In the genomic region with DNA sequence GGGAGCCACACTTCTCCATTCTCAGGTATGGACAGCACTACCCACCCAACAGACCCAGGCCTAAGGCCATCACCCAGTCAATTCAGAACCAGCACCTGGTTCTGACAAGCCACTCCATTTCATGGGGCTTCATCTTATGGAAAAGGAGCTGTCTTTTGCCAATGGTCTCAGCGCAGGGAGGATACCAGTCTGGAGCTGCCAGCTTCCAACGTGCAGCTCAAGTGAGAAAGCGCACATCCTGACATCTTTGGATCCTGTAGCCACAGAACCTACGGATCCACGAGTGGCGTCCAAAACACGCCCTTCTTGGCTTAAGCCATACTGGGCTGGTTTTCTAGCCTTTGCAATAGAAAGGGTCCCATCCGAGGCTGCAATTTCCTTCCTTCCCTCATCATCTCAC, we compare ENCODE assay signal across 21 cellular contexts.
DNase-seq lines count a peak whose midpoint lies in the region; ATAC-seq, FAIRE-seq and TF ChIP-seq lines count a peak whose summit lies in the region.
"Had no signal": no experiment of that assay in that cellular context is flagged by ENCODE, and none has a peak within 500 bp of the region (broad histone marks: within the 10 kb centered on the region; RNA-seq: fewer than 3 reads in every experiment).

No MANE protein-coding gene starts in this region.

- no peaks in the 10 kb centered on the region for H3K27me3 Mint-ChIP-seq in GM23338 (ENCODE audit: insufficient read depth, low read depth, poor library complexity)
- H3K27me3 Mint-ChIP-seq in natural killer cell treated with Interleukin-12 subunit alpha and Interleukin-12 subunit beta and Interleukin-15 and Interleukin-18, amount 100 ng/mL, for 72 hours, result no peaks in the 10 kb centered on the region

- H4K20me1 ChIP-seq in GM23338 (replicated peaks; ENCODE audit: insufficient read depth) (no peaks in the 10 kb centered on the region), H1 (replicated peaks in 1 of 2; ENCODE audit: control insufficient read depth in 1 of 2, insufficient read depth in 2 of 2, low read length in 2 of 2) (no peaks in the 10 kb centered on the region), smooth muscle cell (ENCODE audit: low read depth) (peaks cover 91% of the 10 kb centered on the region)

- H3F3A ChIP-seq in GM23338 (replicated peaks; ENCODE audit: low read depth) (no peaks in the 10 kb centered on the region), smooth muscle cell (ENCODE audit: low read depth) (peaks cover 49% of the 10 kb centered on the region)

- TF ChIP-seq RAD21 in H1 (IDR thresholded peaks at IDR 0.05 in 1 of 2, conservative IDR thresholded peaks at IDR 0.05 in 1 of 2; ENCODE audit: low read depth in 2 of 2, low read length in 2 of 2), result no peak

- peak overlapping the region; percentile 29; the same call in 1 of the 2 replicates for H3K27ac Mint-ChIP-seq in GM23338
- peak overlapping the region; percentile 36 to 38 for H3K27ac Mint-ChIP-seq in natural killer cell treated with Interleukin-12 subunit alpha and Interleukin-12 subunit beta and Interleukin-15 and Interleukin-18, amount 100 ng/mL, for 72 hours

- peaks cover 5% of the 10 kb centered on the region; the same call in 2 of the 3 replicates for H3K9me3 Mint-ChIP-seq in GM23338
- H3K9me3 Mint-ChIP-seq in natural killer cell treated with Interleukin-12 subunit alpha and Interleukin-12 subunit beta and Interleukin-15 and Interleukin-18, amount 100 ng/mL, for 72 hours, result peaks cover 4% of the 10 kb centered on the region

- no peak overlapping the region for H3K4me3 ChIP-seq in GM23338
- no peak overlapping the region for H3K4me3 ChIP-seq in H1 (ENCODE audit: extremely low read depth in 1 of 4, insufficient read depth in 2 of 4, low read depth in 3 of 4, low read length in 4 of 4)
- no peak overlapping the region for H3K4me3 ChIP-seq in smooth muscle cell
- H3K4me3 ChIP-seq in stomach, result no peak overlapping the region
- H3K4me3 ChIP-seq: HAP-1, Peyer's patch, SJSA1 had no signal

- H2BK120ac ChIP-seq in H1 (replicated peaks; ENCODE audit: low read depth, low read length), result peak overlapping the region; percentile 72

- no peak overlapping the region for H3K14ac ChIP-seq in H1 (ENCODE audit: insufficient read length)

- H3K4me1 Mint-ChIP-seq in GM23338, result no peaks in the 10 kb centered on the region
- peaks cover 26 to 28% of the 10 kb centered on the region in 2 donors for H3K4me1 Mint-ChIP-seq in natural killer cell treated with Interleukin-12 subunit alpha and Interleukin-12 subunit beta and Interleukin-15 and Interleukin-18, amount 100 ng/mL, for 72 hours (ENCODE audit: low read depth in 2 of 2)

- intact Hi-C loops in stomach (cut with DNase I; ENCODE audit: low total_unique reads), result no loop called here

- POLR2A ChIA-PET in H1 (lab: Charles Lee; ENCODE audit: partially characterized antibody), result no interaction called here

- H3K4me3 Mint-ChIP-seq in GM23338, result no peak overlapping the region
- peak overlapping the region; percentile 46 for H3K4me3 Mint-ChIP-seq in natural killer cell treated with Interleukin-12 subunit alpha and Interleukin-12 subunit beta and Interleukin-15 and Interleukin-18, amount 100 ng/mL, for 72 hours
- H3K4me3 Mint-ChIP-seq: CD14-positive monocyte had no signal

- no peak overlapping the region for H4K91ac ChIP-seq in H1 (replicated peaks; ENCODE audit: insufficient read length, low read length)

- TF ChIP-seq POLR2A in H1 (IDR thresholded peaks at IDR 0.05; ENCODE audit: control extremely low read depth in 1 of 2, low read depth in 2 of 2, low read length in 2 of 2), result no peak
- TF ChIP-seq POLR2A in stomach (IDR thresholded peaks at IDR 0.05), result no peak

- no peaks in the 10 kb centered on the region for H3K4me1 ChIP-seq in GM23338 (ENCODE audit: insufficient read depth)
- no peaks in the 10 kb centered on the region for H3K4me1 ChIP-seq in H1 (replicated peaks in 1 of 4; ENCODE audit: control insufficient read depth in 3 of 4, insufficient read depth in 4 of 4, low read length in 3 of 4)
- no peaks in the 10 kb centered on the region for H3K4me1 ChIP-seq in smooth muscle cell (ENCODE audit: low read depth)
- H3K4me1 ChIP-seq in stomach, result peaks cover 0 to 21% (median 8%) of the 10 kb centered on the region in 4 donors
- H3K4me1 ChIP-seq: HAP-1, Peyer's patch had no signal

- no peaks in the 10 kb centered on the region for H3K23me2 ChIP-seq in H1 (ENCODE audit: low read depth, low read length)

- no peak overlapping the region for H3K9ac ChIP-seq in H1 (replicated peaks in 1 of 4; ENCODE audit: extremely low read depth in 1 of 4, low read depth in 3 of 4, low read length in 3 of 4)
- no peak overlapping the region for H3K9ac ChIP-seq in smooth muscle cell (ENCODE audit: low read depth)
- H3K9ac ChIP-seq: KMS-11 had no signal

- H3K4me2 ChIP-seq in GM23338 (no peak overlapping the region), H1 (ENCODE audit: insufficient read depth in 1 of 2, low read depth in 2 of 2, low read length in 2 of 2) (no peak overlapping the region), smooth muscle cell (peak overlapping the region; percentile 8)
- H3K4me2 ChIP-seq: KMS-11 had no signal

- 0 out of 2 replicates have a peak overlapping the region, but pooled peaks have one; percentile 27 for H2BK12ac ChIP-seq in H1 (ENCODE audit: low read depth, low read length)

- no peak overlapping the region for H4K8ac ChIP-seq in H1 (ENCODE audit: extremely low read depth, insufficient read depth, low read length)

- no peak overlapping the region for H2AFZ ChIP-seq in GM23338
- H2AFZ ChIP-seq in H1 (ENCODE audit: low read length), result no peak overlapping the region
- H2AFZ ChIP-seq in smooth muscle cell (ENCODE audit: low read depth), result no peak overlapping the region

- 91% methylated on average over 8 of the region's 8 CpGs; no CpG with 5 or more reads in 1 of the 2 experiments for WGBS in H1 (ENCODE audit: extremely low coverage in 1 of 2, insufficient coverage in 1 of 2, insufficient read length in 1 of 2, insufficient replicate concordance in 2 of 2, low coverage in 1 of 2, low lambda C conversion rate in 2 of 2, missing lambda C conversion rate in 1 of 2), 2 experiments
- WGBS in smooth muscle cell (ENCODE audit: low lambda C conversion rate), result 91% methylated on average over 8 of the region's 8 CpGs
- 80 to 95% (median 85%) methylated on average over 8 of the region's 8 CpGs for WGBS in stomach, 5 donors

- no peak overlapping the region for H4K5ac ChIP-seq in H1 (ENCODE audit: insufficient read length, low read depth, low read length)

- no peak for FAIRE-seq in H1 (lab: Jason Lieb, UNC)
- FAIRE-seq: A204.1 had no signal

- no peak overlapping the region for H3K27ac ChIP-seq in GM23338 (ENCODE audit: low read depth)
- no peak overlapping the region for H3K27ac ChIP-seq in H1 (ENCODE audit: low read depth, low read length)
- peak overlapping the region; percentile 54 for H3K27ac ChIP-seq in smooth muscle cell (ENCODE audit: low read depth)
- peak overlapping the region in 2 of 5 donors; percentile 40 to 53 for H3K27ac ChIP-seq in stomach
- H3K27ac ChIP-seq: KMS-11, SJSA1 had no signal

- H2BK5ac ChIP-seq in H1 (ENCODE audit: low read depth, low read length), result no peak overlapping the region

- H3K56ac ChIP-seq in H1 (replicated peaks; ENCODE audit: insufficient read length, low read depth, low read length), result no peak overlapping the region

- H3K36me3 Mint-ChIP-seq in GM23338 (ENCODE audit: low read depth), result peaks cover 3% of the 10 kb centered on the region; the same call in 1 of the 3 replicates
- H3K36me3 Mint-ChIP-seq in natural killer cell treated with Interleukin-12 subunit alpha and Interleukin-12 subunit beta and Interleukin-15 and Interleukin-18, amount 100 ng/mL, for 72 hours, result peaks cover 5% of the 10 kb centered on the region

- H3K27me3 ChIP-seq in GM23338 (ENCODE audit: insufficient read depth) (no peaks in the 10 kb centered on the region), H1 (replicated peaks in 1 of 4; ENCODE audit: control insufficient read depth in 3 of 4, extremely low read depth in 1 of 4, insufficient read depth in 3 of 4, low read length in 3 of 4) (no peaks in the 10 kb centered on the region), smooth muscle cell (ENCODE audit: low read depth) (no peaks in the 10 kb centered on the region), stomach (no peaks in the 10 kb centered on the region)
- H3K27me3 ChIP-seq: Peyer's patch, SJSA1 had no signal

- no peak overlapping the region for H2BK15ac ChIP-seq in H1 (ENCODE audit: low read length)

- DNase-seq in GM23338 (ENCODE audit: low spot score), result no peak
- DNase-seq in H1 (ENCODE audit: low read depth in 1 of 2, low spot score in 2 of 2), result no peak
- DNase-seq in natural killer cell treated with Interleukin-12 subunit alpha and Interleukin-12 subunit beta and Interleukin-15 and Interleukin-18, amount 100 ng/mL, for 72 hours (ENCODE audit: low spot score), result no peak
- DNase-seq in smooth muscle cell (lab: John Stamatoyannopoulos, UW; ENCODE audit: unreplicated experiment), result no peak
- DNase-seq in stomach, result no peak
- DNase-seq in SW480 (ENCODE audit: low spot score), result no peak
- DNase-seq in NCI-H524 treated with DMSO at 0.1 percent for 48 hours (lab: John Stamatoyannopoulos, UW), result no peak
- DNase-seq: GDM1, IMR-90, NCI-H1105, NCI-H2029 treated with DMSO at 0.1 percent for 48 hours, NCI-H345, NCI-H524, NCI-H82, Peyer's patch had no signal

- no peak overlapping the region for H3K18ac ChIP-seq in H1 (ENCODE audit: extremely low read depth, low read length)

- H3K9me2 ChIP-seq in GM23338 (ENCODE audit: insufficient read depth), result no peaks in the 10 kb centered on the region

- H3K79me2 ChIP-seq in GM23338 (replicated peaks; ENCODE audit: insufficient read depth) (no peaks in the 10 kb centered on the region), H1 (ENCODE audit: control insufficient read depth in 1 of 2, insufficient read depth in 2 of 2, low read length in 2 of 2) (no peaks in the 10 kb centered on the region), smooth muscle cell (ENCODE audit: low read depth) (peaks cover 75% of the 10 kb centered on the region)

- peaks cover 5 to 6% of the 10 kb centered on the region in 2 experiments; a peak in 2 of 4 replicates for H3K9me3 ChIP-seq in H1 (ENCODE audit: insufficient read depth in 2 of 2, low read depth in 1 of 2, low read length in 1 of 2)
- no peaks in the 10 kb centered on the region for H3K9me3 ChIP-seq in smooth muscle cell (replicated peaks; ENCODE audit: low read depth)
- H3K9me3 ChIP-seq in stomach, result peaks cover 0 to 12% (median 8%) of the 10 kb centered on the region in 4 donors
- H3K9me3 ChIP-seq: HAP-1, Peyer's patch, SJSA1 had no signal

- H3K36me3 ChIP-seq in GM23338 (ENCODE audit: insufficient read depth) (no peaks in the 10 kb centered on the region), H1 (ENCODE audit: control insufficient read depth in 2 of 4, insufficient read depth in 4 of 4, low read length in 3 of 4) (no peaks in the 10 kb centered on the region), smooth muscle cell (ENCODE audit: low read depth) (no peaks in the 10 kb centered on the region), stomach (no peaks in the 10 kb centered on the region)
- H3K36me3 ChIP-seq: HAP-1, Peyer's patch, SJSA1 had no signal

- H3K79me1 ChIP-seq in H1 (ENCODE audit: low read depth, low read length), result no peaks in the 10 kb centered on the region

- ATAC-seq in GM23338 (no peak), HG03108 (IDR thresholded peaks at IDR 0.05; ENCODE audit: unreplicated experiment) (no peak)
- ATAC-seq in natural killer cell treated with Interleukin-12 subunit alpha and Interleukin-12 subunit beta and Interleukin-15 and Interleukin-18, amount 100 ng/mL, for 72 hours, result no peak

- CTCF ChIA-PET in H1 (lab: Charles Lee; ENCODE audit: partially characterized antibody), result interaction anchor here (1.1 kb wide), 1 partner anchor 130 kb away, joined by 3 read pairs; no protein-coding TSS in a partner anchor

- no peak overlapping the region for H2BK20ac ChIP-seq in H1 (ENCODE audit: low read length)

- no peak overlapping the region for H2AK5ac ChIP-seq in H1 (ENCODE audit: low read depth, low read length)

- H3K4ac ChIP-seq in H1 (replicated peaks; ENCODE audit: insufficient read length, low read depth, low read length), result no peak overlapping the region

- no peak overlapping the region for H3K23ac ChIP-seq in H1 (ENCODE audit: insufficient read length)

- TF ChIP-seq EP300 in H1 (IDR thresholded peaks at IDR 0.05; ENCODE audit: borderline replicate concordance in 1 of 2, low read depth in 2 of 2, low read length in 2 of 2), result no peak
- no peak for TF ChIP-seq EP300 in stomach (IDR thresholded peaks at IDR 0.05)

- TF ChIP-seq CTCF in GM23338 (conservative IDR thresholded peaks at IDR 0.05; ENCODE audit: low read depth in 2 of 2), result no peak
- no peak for TF ChIP-seq CTCF in H1 (IDR thresholded peaks at IDR 0.05; ENCODE audit: control extremely low read depth in 1 of 3, insufficient read depth in 1 of 3, low read depth in 1 of 3, low read length in 3 of 3)
- no peak for TF ChIP-seq CTCF in smooth muscle cell (IDR thresholded peaks at IDR 0.05; ENCODE audit: borderline replicate concordance, insufficient read depth, poor library complexity, severe bottlenecking)
- TF ChIP-seq CTCF in stomach (IDR thresholded peaks at IDR 0.05), result no peak
